Comparison of ENCODE assay signal across 8 cellular contexts in genomic region chr6:83193747-83194582, GRCh38. TPM values are rescaled to one million over a fixed set of nuclear protein-coding genes. Genes with fewer than 3 reads are reported as not detected.
A peak's percentile ranks its signal among the peaks of the same experiment; 100 is the strongest.
DNase-seq lines count a peak whose midpoint lies in the region; ATAC-seq and TF ChIP-seq lines count a peak whose summit lies in the region.

No MANE protein-coding gene starts in this region.

- POLR2A ChIA-PET in activated B cell treated with CpG ODN at 0.5 μM for 24 hours (lab: Charles Lee): interaction anchor here (0.6 to 1.1 kb wide), 5 partner anchors 10 to 948 kb away, joined by 3 to 4 read pairs (median 4); partner anchors contain the start of genes DOP1A and UBE3D

- H3K4me3 ChIP-seq in GM23248: peak overlapping the region; percentile 88
- peak overlapping the region; percentile 93 for H3K4me3 ChIP-seq in ectodermal cell (ENCODE audit: insufficient read depth, low read depth, low read length)
- peak overlapping the region; percentile 99 for H3K4me3 ChIP-seq in lower lobe of right lung

- ATAC-seq in activated B cell treated with CpG ODN at 0.5 μM for 24 hours (ENCODE audit: low read depth) (no peak), lower lobe of right lung (peak; percentile 81 to 86), GM18858 (IDR thresholded peaks at IDR 0.05; ENCODE audit: unreplicated experiment) (no peak)
- no peak for ATAC-seq in stimulated activated naive CD8-positive, alpha-beta T cell treated with anti-CD3 and anti-CD28 coated beads, Interleukin-15, Interleukin-2, amounts not matched to agents 100 U/mL and 50 U/mL, for 24 hours

- H3K4me2 ChIP-seq in GM23248 (ENCODE audit: unreplicated experiment): peak overlapping the region; percentile 95

- DNase-seq in GM23248 (peak; percentile 67), M059J (ENCODE audit: low read depth) (peak; percentile 51), activated B cell treated with CpG ODN at 0.5 μM for 24 hours (peak; percentile 25), lower lobe of right lung (peak; percentile 66)
- DNase-seq in stimulated activated naive CD8-positive, alpha-beta T cell treated with anti-CD3 and anti-CD28 coated beads, Interleukin-15, Interleukin-2, amounts not matched to agents 100 U/mL and 50 U/mL, for 24 hours: peak; percentile 30

- H3K27me3 ChIP-seq in GM23248 (replicated peaks; ENCODE audit: insufficient read depth): no peaks in the 10 kb centered on the region
- no peaks in the 10 kb centered on the region for H3K27me3 ChIP-seq in ectodermal cell (ENCODE audit: control insufficient read depth, insufficient read depth, low read length, poor library complexity, severe bottlenecking)
- H3K27me3 ChIP-seq in lower lobe of right lung (ENCODE audit: low read depth): no peaks in the 10 kb centered on the region

- H3K4me1 ChIP-seq in ES-I3 (ENCODE audit: insufficient read depth, low read length) (no peaks in the 10 kb centered on the region), GM23248 (ENCODE audit: insufficient read depth) (peaks cover 44% of the 10 kb centered on the region), ectodermal cell (ENCODE audit: control insufficient read depth, insufficient read depth, low read length) (peaks cover 2% of the 10 kb centered on the region), lower lobe of right lung (peaks cover 27% of the 10 kb centered on the region)

- peak overlapping the region; percentile 72 for H2AFZ ChIP-seq in GM23248

- H3K27ac Mint-ChIP-seq in activated B cell treated with CpG ODN at 0.5 μM for 24 hours: peak overlapping the region; percentile 37

- WGBS in GM23248 (ENCODE audit: low coverage in 1 of 2, low lambda C conversion rate in 2 of 2, missing lambda C conversion rate in 2 of 2), 2 experiments: 3% methylated on average over 42 to 44 of the region's 44 CpGs
- WGBS in ectodermal cell, 2 experiments: 3% methylated on average over 44 of the region's 44 CpGs

- no peaks in the 10 kb centered on the region for H3K9me2 ChIP-seq in GM23248 (ENCODE audit: insufficient read depth)

- peak overlapping the region; percentile 92; the same call in 1 of the 2 replicates for H3K27ac ChIP-seq in GM23248
- H3K27ac ChIP-seq in ectodermal cell (ENCODE audit: insufficient read depth, low read depth, low read length, poor library complexity, severe bottlenecking): peak overlapping the region; percentile 65
- peak overlapping the region; percentile 90 for H3K27ac ChIP-seq in lower lobe of right lung

- H3K79me2 ChIP-seq in GM23248 (ENCODE audit: insufficient read depth): peaks cover 54% of the 10 kb centered on the region

- intact Hi-C loops in activated B cell treated with CpG ODN at 0.5 μM for 24 hours (cut with micrococcal nuclease): loop anchor here (1.0 to 10.0 kb wide), 6 partner anchors 21 to 1442 kb away; partner anchors contain the start of genes CEP162, CYB5R4, DOP1A and IBTK
- intact Hi-C loops in lower lobe of right lung (cut with DNase I): no loop called here

- no peak for TF ChIP-seq CTCF in activated B cell treated with CpG ODN at 0.5 μM for 24 hours (IDR thresholded peaks at IDR 0.05)
- TF ChIP-seq CTCF in lower lobe of right lung (IDR thresholded peaks at IDR 0.05): no peak

- H3K27me3 Mint-ChIP-seq in activated B cell treated with CpG ODN at 0.5 μM for 24 hours: no peaks in the 10 kb centered on the region

- H3K9me3 Mint-ChIP-seq in activated B cell treated with CpG ODN at 0.5 μM for 24 hours: no peaks in the 10 kb centered on the region

- H3K36me3 ChIP-seq in ES-I3 (ENCODE audit: insufficient read depth, low read length): no peaks in the 10 kb centered on the region; the same call in none of the 2 replicates
- peaks cover 13% of the 10 kb centered on the region for H3K36me3 ChIP-seq in GM23248 (ENCODE audit: low read depth)
- H3K36me3 ChIP-seq in ectodermal cell (ENCODE audit: control insufficient read depth, insufficient read depth, low read length): peaks cover 14% of the 10 kb centered on the region
- peaks cover 18% of the 10 kb centered on the region for H3K36me3 ChIP-seq in lower lobe of right lung

- H4K20me1 ChIP-seq in GM23248 (ENCODE audit: insufficient read depth): no peaks in the 10 kb centered on the region

- in situ Hi-C loops in GM23248 (cut with MboI): loop anchor here (25.0 kb wide), 1 partner anchor 957 kb away; the partner anchor contains the start of gene IBTK

- peaks cover 11% of the 10 kb centered on the region for H3K36me3 Mint-ChIP-seq in activated B cell treated with CpG ODN at 0.5 μM for 24 hours (ENCODE audit: low read depth)

- H3K9ac ChIP-seq in ES-I3 (ENCODE audit: low read depth, low read length) (peak overlapping the region; percentile 74), GM23248 (peak overlapping the region; percentile 98)

- CTCF ChIA-PET in activated B cell treated with CpG ODN at 0.5 μM for 24 hours (lab: Charles Lee): interaction anchor here (0.9 to 1.3 kb wide), 4 partner anchors 21 to 128 kb away, joined by 3 to 5 read pairs (median 3); partner anchors contain the start of genes DOP1A and UBE3D

- H3F3A ChIP-seq in GM23248 (ENCODE audit: insufficient read depth): peaks cover 12% of the 10 kb centered on the region; the same call in 1 of the 2 replicates

- H3K4me3 Mint-ChIP-seq in activated B cell treated with CpG ODN at 0.5 μM for 24 hours: peak overlapping the region; percentile 96

- H3K4me1 Mint-ChIP-seq in activated B cell treated with CpG ODN at 0.5 μM for 24 hours: peaks cover 33% of the 10 kb centered on the region

- H3K9me3 ChIP-seq in ES-I3 (ENCODE audit: control insufficient read depth, insufficient read depth, low read length): no peaks in the 10 kb centered on the region
- no peaks in the 10 kb centered on the region for H3K9me3 ChIP-seq in GM23248 (ENCODE audit: low read depth)
- H3K9me3 ChIP-seq in ectodermal cell (ENCODE audit: control insufficient read depth, low read length): no peaks in the 10 kb centered on the region
- H3K9me3 ChIP-seq in lower lobe of right lung: no peaks in the 10 kb centered on the region

RNA-seq across cellular contexts. Expression of gene RWDD2A, which starts 0.8 kb away (rescaled TPM):
- total RNA-seq in GM23248 (2014; rRNA removed; shearing (Covaris generic)): 4.4 and 6.1 TPM in 2 replicates
- polyA plus RNA-seq in GM23248 (2016; fragmentation: Nextera tagmentation; extraction: Ambion mirVana): 5.2 and 5.5 TPM in 2 replicates
- 1.9 and 5.1 TPM in 2 replicates for total RNA-seq in M059J (2014; rRNA removed; shearing (Covaris generic))
- 1.7 and 1.8 TPM in 2 replicates for total RNA-seq in activated B cell treated with CpG ODN at 0.5 μM for 24 hours
- 6.7 TPM for polyA plus RNA-seq in ectodermal cell (2013, experiment 1 of 4)
- 8.4 TPM for polyA plus RNA-seq in ectodermal cell (2013, experiment 2 of 4)
- polyA plus RNA-seq in ectodermal cell (2013, experiment 3 of 4): 7.2 TPM
- polyA plus RNA-seq in ectodermal cell (2013, experiment 4 of 4): 7.8 TPM
- total RNA-seq in lower lobe of right lung: 3.9 TPM

RNA-seq across cellular contexts. Expression of gene PGM3, which starts 0.9 kb away (rescaled TPM):
- total RNA-seq in GM23248 (2014; rRNA removed; shearing (Covaris generic)): 74.4 and 89.0 TPM in 2 replicates
- polyA plus RNA-seq in GM23248 (2016; fragmentation: Nextera tagmentation; extraction: Ambion mirVana): 131 and 132 TPM in 2 replicates
- total RNA-seq in M059J (2014; rRNA removed; shearing (Covaris generic)): 77.2 and 90.9 TPM in 2 replicates
- total RNA-seq in activated B cell treated with CpG ODN at 0.5 μM for 24 hours: 18.2 and 20.1 TPM in 2 replicates
- polyA plus RNA-seq in ectodermal cell (2013, experiment 1 of 4): 48.3 TPM
- 51.0 TPM for polyA plus RNA-seq in ectodermal cell (2013, experiment 2 of 4)
- 47.0 TPM for polyA plus RNA-seq in ectodermal cell (2013, experiment 3 of 4)
- 48.6 TPM for polyA plus RNA-seq in ectodermal cell (2013, experiment 4 of 4)
- 34.9 TPM for total RNA-seq in lower lobe of right lung

Comparison
In these comparisons a context has a peak if more than half of its experiments do, and no peak if none do; other contexts are left out.
1. ATAC-seq: peak in lower lobe of right lung (2 of 2); none in activated B cell treated with CpG ODN at 0.5 μM for 24 hours (single experiment), stimulated activated naive CD8-positive, alpha-beta T cell treated with anti-CD3 and anti-CD28 coated beads, Interleukin-15, Interleukin-2, amounts not matched to agents 100 U/mL and 50 U/mL, for 24 hours (single experiment) and GM18858 (single experiment).
2. Peak in every context shown above with its lines, with median percentiles within 50 percentile points of each other: DNase-seq, H3K27ac ChIP-seq and H3K4me3 ChIP-seq.